In genomic region chr19:53328967-53329366, GRCh38 we compare ENCODE assay signal across 12 cellular contexts. TPM values are rescaled to one million over a fixed set of nuclear protein-coding genes. Genes with fewer than 3 reads are reported as not detected.
DNase-seq lines count a peak whose midpoint lies in the region; ATAC-seq and TF ChIP-seq lines count a peak whose summit lies in the region.
"Had no signal": no experiment of that assay in that cellular context is flagged by ENCODE, and none has a peak within 500 bp of the region (broad histone marks: within the 10 kb centered on the region; RNA-seq: fewer than 3 reads in every experiment).

No MANE protein-coding gene starts in this region.

- H2BK5ac ChIP-seq in H9 (ENCODE audit: insufficient read length, low read length), result no peak overlapping the region

- no peak overlapping the region for H3K9ac ChIP-seq in H9 (ENCODE audit: extremely low read depth, insufficient read length, low read length)

- H3K27ac ChIP-seq in H9 (ENCODE audit: insufficient read length, low read depth, low read length), result no peak overlapping the region

- H3K4me1 Mint-ChIP-seq in H9 (peaks cover 3 to 11% of the 10 kb centered on the region in 2 experiments; a peak in 2 of 4 replicates), memory B cell (peaks cover 2% of the 10 kb centered on the region), mesothelial cell of epicardium (peaks cover 7% of the 10 kb centered on the region)

- H3K4ac ChIP-seq in H9 (ENCODE audit: low read depth, low read length), result no peak overlapping the region

- H3K36me3 Mint-ChIP-seq in H9 (ENCODE audit: insufficient read depth in 1 of 3, low read depth in 3 of 3) (peaks cover 4 to 10% (median 8%) of the 10 kb centered on the region in 3 experiments; a peak in 6 of 7 replicates), memory B cell (peaks cover 12% of the 10 kb centered on the region), mesothelial cell of epicardium (peaks cover 2% of the 10 kb centered on the region)

- DNase-seq in AG08395 (ENCODE audit: low spot score) (peak; percentile 14), H9 (peak; percentile 48), choroid plexus epithelial cell (ENCODE audit: low read depth) (peak; percentile 5), memory B cell (ENCODE audit: low spot score in 2 of 2) (no peak), GDM1 (lab: John Stamatoyannopoulos, UW) (no peak), mesothelial cell of epicardium (ENCODE audit: low spot score in 2 of 2, unreplicated experiment in 2 of 2) (no peak), GOT3 (lab: John Stamatoyannopoulos, UW) (no peak), NCI-H524 treated with DMSO at 0.1 percent for 48 hours (lab: John Stamatoyannopoulos, UW) (no peak)
- DNase-seq: central memory CD4-positive, alpha-beta T cell; DMS79; mesenchymal stem cell; NCI-H2107 had no signal

- H3K27ac Mint-ChIP-seq in H9 (no peak overlapping the region), memory B cell (no peak overlapping the region), mesothelial cell of epicardium (no peak overlapping the region)

- H3K4me3 ChIP-seq in choroid plexus epithelial cell (ENCODE audit: low read depth, low read length), result no peak overlapping the region

- no peak overlapping the region for H3K14ac ChIP-seq in H9 (ENCODE audit: insufficient read depth, low read length)

- H2BK12ac ChIP-seq in H9 (ENCODE audit: insufficient read length, low read depth, low read length), result no peak overlapping the region

- H3K18ac ChIP-seq in H9 (ENCODE audit: insufficient read length, low read depth, low read length), result no peak overlapping the region

- H4K20me1 ChIP-seq in H9 (ENCODE audit: control insufficient read depth, insufficient read depth, insufficient read length), result no peaks in the 10 kb centered on the region

- no peaks in the 10 kb centered on the region for H3K79me2 ChIP-seq in H9 (ENCODE audit: insufficient read depth, low read length)

- H4K5ac ChIP-seq in H9 (ENCODE audit: insufficient read length, low read depth, low read length), result no peak overlapping the region

- no peak overlapping the region for H4K8ac ChIP-seq in H9 (replicated peaks; ENCODE audit: insufficient read length, low read depth, low read length)

- no peaks in the 10 kb centered on the region; the same call in 1 of the 2 replicates for H3K4me1 ChIP-seq in H9 (ENCODE audit: insufficient read depth, low read length)

- H3K4me2 ChIP-seq in H9 (ENCODE audit: insufficient read depth, insufficient read length, low read length), result no peak overlapping the region

- no peak overlapping the region for H2AFZ ChIP-seq in H9 (ENCODE audit: low read length)

- no peak overlapping the region for H2BK120ac ChIP-seq in H9 (ENCODE audit: low read depth, low read length, poor library complexity, severe bottlenecking)

- peaks cover 4% of the 10 kb centered on the region for H3K23me2 ChIP-seq in H9 (ENCODE audit: insufficient read length, low read depth, low read length, poor library complexity, severe bottlenecking)

- no peaks in the 10 kb centered on the region; the same call in 1 of the 2 replicates for H3K27me3 ChIP-seq in H9 (ENCODE audit: insufficient read depth, low read length)

- ATAC-seq in memory B cell (ENCODE audit: low read depth), result no peak

- TF ChIP-seq CTCF in H9 (conservative IDR thresholded peaks at IDR 0.05), result no peak
- TF ChIP-seq CTCF in choroid plexus epithelial cell (conservative IDR thresholded peaks at IDR 0.05; ENCODE audit: low read depth, low read length), result no peak
- TF ChIP-seq CTCF in mesothelial cell of epicardium (IDR thresholded peaks at IDR 0.05; ENCODE audit: unreplicated experiment), result no peak

- H3K9me3 Mint-ChIP-seq in H9 (peaks cover 35 to 60% of the 10 kb centered on the region in 2 experiments), memory B cell (peaks cover 16% of the 10 kb centered on the region), mesothelial cell of epicardium (peaks cover 51% of the 10 kb centered on the region)

- H3K4me3 Mint-ChIP-seq in H9, result no peak overlapping the region
- peak overlapping the region; percentile 72 for H3K4me3 Mint-ChIP-seq in memory B cell
- no peak overlapping the region for H3K4me3 Mint-ChIP-seq in mesothelial cell of epicardium

- no peak overlapping the region for H2BK15ac ChIP-seq in H9 (ENCODE audit: low read depth, low read length)

- H3K79me1 ChIP-seq in H9 (ENCODE audit: insufficient read depth, low read depth, low read length, poor library complexity, severe bottlenecking), result no peaks in the 10 kb centered on the region

- H3T11ph ChIP-seq in H9 (ENCODE audit: low read length), result no peak overlapping the region

- H3K9me3 ChIP-seq in H9 (ENCODE audit: control insufficient read depth, low read depth, low read length), result no peaks in the 10 kb centered on the region

- H3K27me3 Mint-ChIP-seq in H9 (ENCODE audit: low read depth), result peaks cover 29% of the 10 kb centered on the region
- peaks cover 8% of the 10 kb centered on the region for H3K27me3 Mint-ChIP-seq in memory B cell
- H3K27me3 Mint-ChIP-seq in mesothelial cell of epicardium (ENCODE audit: low read depth), result no peaks in the 10 kb centered on the region

- WGBS in H9 (ENCODE audit: extremely low coverage, insufficient read length, low lambda C conversion rate), result no CpG with 5 or more reads among the region's 24 CpGs

- no peak overlapping the region for H3K56ac ChIP-seq in H9 (ENCODE audit: insufficient read length, low read depth, low read length)

- no peak overlapping the region for H2AK5ac ChIP-seq in H9 (ENCODE audit: insufficient read length, low read length)

- H2BK20ac ChIP-seq in H9 (ENCODE audit: low read depth, low read length, poor library complexity, severe bottlenecking), result no peak overlapping the region

- H3K23ac ChIP-seq in H9 (ENCODE audit: insufficient read length, low read depth, low read length), result no peak overlapping the region

- no peak overlapping the region for H4K91ac ChIP-seq in H9 (ENCODE audit: insufficient read length, low read depth, low read length)

RNA-seq across cellular contexts. Expression of gene ZNF845, which starts 4.6 kb away (rescaled TPM):
- total RNA-seq in H9 (2021), result 17.4 TPM in 2 replicates
- 7.5 to 7.7 TPM (median 7.7 TPM) in 3 replicates for total RNA-seq in mesothelial cell of epicardium

RNA-seq across cellular contexts. Expression of gene ZNF525, which starts 36.5 kb away (rescaled TPM):
- total RNA-seq in H9 (2021) (37.7 and 39.2 TPM in 2 replicates), mesothelial cell of epicardium (20.2 to 23.5 TPM (median 20.5 TPM) in 3 replicates)

Comparison
In these comparisons a context has a peak if more than half of its experiments do, and no peak if none do; other contexts are left out.
1. DNase-seq: peak in AG08395 (single experiment), H9 (single experiment) and choroid plexus epithelial cell (single experiment); none in memory B cell (0 of 2), GDM1 (single experiment), mesothelial cell of epicardium (0 of 2), GOT3 (single experiment) and NCI-H524 treated with DMSO at 0.1 percent for 48 hours (single experiment).